Comparison of ENCODE assay signal across 1 cellular context in the genomic region with DNA sequence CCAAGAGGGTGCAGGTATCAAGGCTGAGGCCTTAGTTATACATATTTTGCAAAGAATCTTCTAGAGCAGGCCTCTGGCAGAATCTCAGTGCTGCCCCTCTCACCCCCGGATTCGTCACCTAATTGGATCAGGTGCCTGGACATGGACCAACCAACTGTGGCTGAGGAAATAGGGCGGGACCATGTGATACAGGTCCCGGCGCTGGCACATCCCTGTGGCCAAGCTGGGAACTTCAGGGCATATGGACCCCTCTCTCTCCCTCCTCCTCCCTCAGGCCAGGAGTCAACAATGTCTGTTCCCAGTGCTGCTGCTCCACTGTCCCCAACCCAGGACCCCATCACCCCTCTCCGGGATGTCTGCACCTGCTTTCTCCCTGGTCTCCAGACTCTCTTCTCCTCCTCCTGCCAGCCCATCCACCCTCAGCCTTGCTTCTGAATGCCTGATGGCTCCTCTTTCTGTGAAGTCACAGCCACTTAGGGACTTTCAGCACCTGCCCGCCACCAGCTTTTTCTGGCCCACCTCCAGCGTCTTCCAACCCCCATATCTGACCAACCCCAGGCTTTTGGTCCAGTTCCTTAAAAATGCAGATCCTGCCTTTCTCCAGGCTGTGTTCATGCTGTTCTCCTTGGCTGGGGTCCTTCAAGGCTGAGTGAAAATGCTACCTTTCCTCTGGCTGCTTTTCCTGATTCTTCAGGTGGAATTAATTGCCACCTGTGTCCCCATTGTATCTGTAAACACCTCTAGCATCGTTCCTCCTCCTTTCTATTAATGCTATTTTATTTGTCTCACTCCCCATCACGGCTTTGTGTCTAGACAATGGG.
TF ChIP-seq lines count a peak whose summit lies in the region.

No MANE protein-coding gene starts in this region.

TF ChIP-seq in GM23338, 12 proteins besides CTCF, POLR2A, EP300 and RAD21 (continued from another document):
- no peak for TF ChIP-seq ZNF331 (CRISPR knock-in tag; IDR thresholded peaks at IDR 0.05; ENCODE audit: low read depth)
- no peak for TF ChIP-seq EZH2 (IDR thresholded peaks at IDR 0.05; ENCODE audit: low read depth, unreplicated experiment)
- TF ChIP-seq, protein P1, sequence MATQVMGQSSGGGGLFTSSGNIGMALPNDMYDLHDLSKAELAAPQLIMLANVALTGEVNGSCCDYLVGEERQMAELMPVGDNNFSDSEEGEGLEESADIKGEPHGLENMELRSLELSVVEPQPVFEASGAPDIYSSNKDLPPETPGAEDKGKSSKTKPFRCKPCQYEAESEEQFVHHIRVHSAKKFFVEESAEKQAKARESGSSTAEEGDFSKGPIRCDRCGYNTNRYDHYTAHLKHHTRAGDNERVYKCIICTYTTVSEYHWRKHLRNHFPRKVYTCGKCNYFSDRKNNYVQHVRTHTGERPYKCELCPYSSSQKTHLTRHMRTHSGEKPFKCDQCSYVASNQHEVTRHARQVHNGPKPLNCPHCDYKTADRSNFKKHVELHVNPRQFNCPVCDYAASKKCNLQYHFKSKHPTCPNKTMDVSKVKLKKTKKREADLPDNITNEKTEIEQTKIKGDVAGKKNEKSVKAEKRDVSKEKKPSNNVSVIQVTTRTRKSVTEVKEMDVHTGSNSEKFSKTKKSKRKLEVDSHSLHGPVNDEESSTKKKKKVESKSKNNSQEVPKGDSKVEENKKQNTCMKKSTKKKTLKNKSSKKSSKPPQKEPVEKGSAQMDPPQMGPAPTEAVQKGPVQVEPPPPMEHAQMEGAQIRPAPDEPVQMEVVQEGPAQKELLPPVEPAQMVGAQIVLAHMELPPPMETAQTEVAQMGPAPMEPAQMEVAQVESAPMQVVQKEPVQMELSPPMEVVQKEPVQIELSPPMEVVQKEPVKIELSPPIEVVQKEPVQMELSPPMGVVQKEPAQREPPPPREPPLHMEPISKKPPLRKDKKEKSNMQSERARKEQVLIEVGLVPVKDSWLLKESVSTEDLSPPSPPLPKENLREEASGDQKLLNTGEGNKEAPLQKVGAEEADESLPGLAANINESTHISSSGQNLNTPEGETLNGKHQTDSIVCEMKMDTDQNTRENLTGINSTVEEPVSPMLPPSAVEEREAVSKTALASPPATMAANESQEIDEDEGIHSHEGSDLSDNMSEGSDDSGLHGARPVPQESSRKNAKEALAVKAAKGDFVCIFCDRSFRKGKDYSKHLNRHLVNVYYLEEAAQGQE (IDR thresholded peaks at IDR 0.05; ENCODE audit: unreplicated experiment), result no peak
- TF ChIP-seq POLR2AphosphoS5 (IDR thresholded peaks at IDR 0.05; ENCODE audit: low read depth), result no peak
- no peak for TF ChIP-seq ZNF114 (CRISPR knock-in tag; IDR thresholded peaks at IDR 0.05)
- no peak for TF ChIP-seq JUNB (IDR thresholded peaks at IDR 0.05; ENCODE audit: unreplicated experiment)
